ENCODE assay signal across 9 cellular contexts in the genomic region with DNA sequence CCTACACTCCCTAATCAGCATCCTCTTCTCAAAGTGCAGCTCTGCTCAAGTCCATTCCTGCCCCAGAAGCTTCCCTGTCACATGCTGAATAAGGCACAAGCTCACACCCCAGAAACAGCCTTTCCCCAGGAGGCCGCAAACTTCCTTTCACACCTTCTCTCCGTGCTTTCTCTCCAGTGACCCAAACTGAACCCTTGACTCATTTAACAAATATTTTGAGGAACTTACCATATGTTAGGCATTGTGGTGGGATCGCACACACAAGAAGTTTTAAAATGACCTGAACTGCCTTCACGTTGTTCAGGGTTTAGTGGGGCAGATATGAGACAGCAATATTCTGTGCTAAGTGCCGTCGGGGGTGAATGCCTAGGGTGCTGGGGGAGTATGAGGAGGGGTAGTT.
DNase-seq lines count a peak whose midpoint lies in the region; ATAC-seq and TF ChIP-seq lines count a peak whose summit lies in the region.
"Had no signal": no experiment of that assay in that cellular context is flagged by ENCODE, and none has a peak within 500 bp of the region (broad histone marks: within the 10 kb centered on the region; RNA-seq: fewer than 3 reads in every experiment).

No MANE protein-coding gene starts in this region.

- CTCF ChIA-PET in A673 (lab: Charles Lee) = no interaction called here

- no peak overlapping the region for H3K27ac ChIP-seq in A673 (ENCODE audit: low read depth, low read length, poor library complexity, severe bottlenecking)

- BruUV-seq in A673 (replicated peaks; lab: Mats Ljungman, UMichigan) = no TSS peak

- H3K4me1 ChIP-seq in A673 (ENCODE audit: insufficient read depth, low read length, poor library complexity, severe bottlenecking) = no peaks in the 10 kb centered on the region

- H3K27me3 ChIP-seq in A673 (replicated peaks; ENCODE audit: insufficient read depth, low read depth, low read length, poor library complexity) = no peaks in the 10 kb centered on the region

- peaks cover 7 to 18% (median 10%) of the 10 kb centered on the region in 3 donors for H3K27me3 Mint-ChIP-seq in CD14-positive monocyte (ENCODE audit: low read depth in 3 of 3)

- POLR2A ChIA-PET in A673 (lab: Charles Lee; ENCODE audit: low non-redundant PET) = no interaction called here

- H3K36me3 Mint-ChIP-seq in CD14-positive monocyte = no peaks in the 10 kb centered on the region
- H3K36me3 Mint-ChIP-seq: CD8-positive, alpha-beta T cell had no signal

- no peaks in the 10 kb centered on the region for H3K36me3 ChIP-seq in A673 (ENCODE audit: insufficient read depth, low read length, poor library complexity, severe bottlenecking)

- H3K4me1 Mint-ChIP-seq in CD14-positive monocyte = peaks cover 3% of the 10 kb centered on the region

- no peaks in the 10 kb centered on the region for H3K9me3 ChIP-seq in A673 (ENCODE audit: low read depth, low read length, poor library complexity, severe bottlenecking)

- DNase-seq in Daoy (ENCODE audit: low read depth) = peak; percentile 74
- peak; percentile 84 for DNase-seq in SKM-1 treated with dmso at 0.1 percent for 144 hours (lab: John Stamatoyannopoulos, UW; ENCODE audit: unreplicated experiment)
- no peak for DNase-seq in stimulated activated CD4-positive, alpha-beta T cell treated with anti-CD3 and anti-CD28 coated beads, Interleukin-4, amount 100 ng/mL, for 24 hours
- no peak for DNase-seq in A673 (ENCODE audit: low spot score)
- no peak for DNase-seq in superior temporal gyrus (ENCODE audit: extremely low spot score)
- DNase-seq in CD14-positive monocyte (ENCODE audit: low spot score) = no peak
- DNase-seq: CD8-positive, alpha-beta T cell had no signal

- peaks cover 0 to 2% (median 0%) of the 10 kb centered on the region in 7 donors for H3K9me3 Mint-ChIP-seq in CD14-positive monocyte
- H3K9me3 Mint-ChIP-seq: CD8-positive, alpha-beta T cell had no signal

- TF ChIP-seq CTCF in A673 (conservative IDR thresholded peaks at IDR 0.05; ENCODE audit: low read depth, low read length) (no peak), CD14-positive monocyte (IDR thresholded peaks at IDR 0.05) (no peak)

- H3K4me3 Mint-ChIP-seq in CD14-positive monocyte = no peak overlapping the region
- H3K4me3 Mint-ChIP-seq: CD8-positive, alpha-beta T cell had no signal

- intact Hi-C loops in A673 (cut with micrococcal nuclease; ENCODE audit: unreplicated experiment) (no loop called here), CD14-positive monocyte (cut with micrococcal nuclease) (no loop called here)

- no peak overlapping the region for H3K27ac Mint-ChIP-seq in CD14-positive monocyte
- H3K27ac Mint-ChIP-seq: CD8-positive, alpha-beta T cell had no signal

- H3K4me3 ChIP-seq in A673 (ENCODE audit: low read depth, low read length, poor library complexity, severe bottlenecking) = no peak overlapping the region

- ATAC-seq in GM19463 (IDR thresholded peaks at IDR 0.05; ENCODE audit: unreplicated experiment) (peak; percentile 79), HG03095 (IDR thresholded peaks at IDR 0.05; ENCODE audit: unreplicated experiment) (peak; percentile 60)
- ATAC-seq: CD8-positive, alpha-beta T cell had no signal

Comparison
In these comparisons a context has a peak if more than half of its experiments do, and no peak if none do; other contexts are left out.
1. DNase-seq: peak in Daoy (single experiment) and SKM-1 treated with dmso at 0.1 percent for 144 hours (single experiment); none in stimulated activated CD4-positive, alpha-beta T cell treated with anti-CD3 and anti-CD28 coated beads, Interleukin-4, amount 100 ng/mL, for 24 hours (single experiment), A673 (single experiment), superior temporal gyrus (single experiment) and CD14-positive monocyte (single experiment).